9 cellular contexts compared by ENCODE assay signal in genomic region chr10:103890194-103890658, GRCh38. TPM values are rescaled to one million over a fixed set of nuclear protein-coding genes. Genes with fewer than 3 reads are reported as not detected.
A peak's percentile ranks its signal among the peaks of the same experiment; 100 is the strongest.
DNase-seq lines count a peak whose midpoint lies in the region; ATAC-seq and TF ChIP-seq lines count a peak whose summit lies in the region.
"Had no signal": no experiment of that assay in that cellular context is flagged by ENCODE, and none has a peak within 500 bp of the region (broad histone marks: within the 10 kb centered on the region; RNA-seq: fewer than 3 reads in every experiment).

No MANE protein-coding gene starts in this region.

- H3K36me3 ChIP-seq in Caco-2 (ENCODE audit: control insufficient read depth, insufficient read depth, low read length) (peaks cover 3% of the 10 kb centered on the region; the same call in 1 of the 2 replicates), mammary epithelial cell (ENCODE audit: insufficient read depth, low read length) (peaks cover 5% of the 10 kb centered on the region), GM23338 (ENCODE audit: insufficient read depth) (peaks cover 6% of the 10 kb centered on the region; the same call in 1 of the 2 replicates)
- H3K36me3 ChIP-seq in naive thymus-derived CD4-positive, alpha-beta T cell (ENCODE audit: control insufficient read depth in 2 of 3, insufficient read depth in 3 of 3, low read length in 3 of 3): peaks cover 7 to 78% (median 19%) of the 10 kb centered on the region in 3 experiments

- in situ Hi-C loops in mammary epithelial cell (cut with MboI; ENCODE audit: low sequenced_read_pairs in 2 of 2): loop anchor here (5.0 to 25.0 kb wide), 2 partner anchors 77 to 322 kb away; partner anchors contain the start of gene SLK (in 2 of the 2)

- no peaks in the 10 kb centered on the region for H3K27me3 Mint-ChIP-seq in Caco-2 (ENCODE audit: insufficient read depth, unreplicated experiment)
- no peaks in the 10 kb centered on the region for H3K27me3 Mint-ChIP-seq in naive thymus-derived CD4-positive, alpha-beta T cell
- no peaks in the 10 kb centered on the region for H3K27me3 Mint-ChIP-seq in osteocyte (ENCODE audit: unreplicated experiment)
- H3K27me3 Mint-ChIP-seq in GM23338 (ENCODE audit: insufficient read depth, low read depth, poor library complexity): peaks cover 5% of the 10 kb centered on the region

- H3K36me3 Mint-ChIP-seq in Caco-2 (ENCODE audit: insufficient read depth, unreplicated experiment) (peaks cover 12% of the 10 kb centered on the region), osteocyte (ENCODE audit: unreplicated experiment) (peaks cover 14% of the 10 kb centered on the region), GM23338 (ENCODE audit: low read depth) (no peaks in the 10 kb centered on the region)
- H3K36me3 Mint-ChIP-seq in naive thymus-derived CD4-positive, alpha-beta T cell: peaks cover 4 to 48% (median 13%) of the 10 kb centered on the region in 5 donors

- H3K9me3 Mint-ChIP-seq in Caco-2 (ENCODE audit: unreplicated experiment): no peaks in the 10 kb centered on the region
- no peaks in the 10 kb centered on the region for H3K9me3 Mint-ChIP-seq in naive thymus-derived CD4-positive, alpha-beta T cell
- no peaks in the 10 kb centered on the region for H3K9me3 Mint-ChIP-seq in osteocyte (ENCODE audit: unreplicated experiment)
- no peaks in the 10 kb centered on the region for H3K9me3 Mint-ChIP-seq in GM23338

- TF ChIP-seq CTCF in Caco-2 (IDR thresholded peaks at IDR 0.05; ENCODE audit: insufficient read depth in 1 of 2, low read depth in 1 of 2, low read length in 1 of 2, severe bottlenecking in 1 of 2, unreplicated experiment in 1 of 2): no peak
- no peak for TF ChIP-seq CTCF in mammary epithelial cell (conservative IDR thresholded peaks at IDR 0.05 in 1 of 2, IDR thresholded peaks at IDR 0.05 in 1 of 2; ENCODE audit: extremely low read depth in 1 of 2, insufficient read depth in 1 of 2, low read depth in 1 of 2, low read length in 2 of 2)
- TF ChIP-seq CTCF in osteocyte (IDR thresholded peaks at IDR 0.05): no peak
- TF ChIP-seq CTCF in foreskin fibroblast (IDR thresholded peaks at IDR 0.05; ENCODE audit: low read depth, low read length): no peak
- TF ChIP-seq CTCF in GM23338 (conservative IDR thresholded peaks at IDR 0.05; ENCODE audit: low read depth in 2 of 2): no peak

- H3K27ac Mint-ChIP-seq in Caco-2 (ENCODE audit: unreplicated experiment) (peak overlapping the region; percentile 60), osteocyte (ENCODE audit: unreplicated experiment) (no peak overlapping the region), GM23338 (no peak overlapping the region)
- peak overlapping the region in 7 of 9 donors; percentile 19 to 86 (median 78) for H3K27ac Mint-ChIP-seq in naive thymus-derived CD4-positive, alpha-beta T cell

- H3K9ac ChIP-seq in mammary epithelial cell (ENCODE audit: insufficient read depth, low read length): peak overlapping the region; percentile 23

- H4K20me1 ChIP-seq in mammary epithelial cell (ENCODE audit: insufficient read depth, low read length) (no peaks in the 10 kb centered on the region), GM23338 (replicated peaks; ENCODE audit: insufficient read depth) (no peaks in the 10 kb centered on the region)

- POLR2A ChIA-PET in Caco-2 (lab: Charles Lee): interaction anchor here (0.5 to 1.1 kb wide), 3 partner anchors 10 to 230 kb away, joined by 3 to 4 read pairs (median 3); partner anchors contain the start of gene STN1
- POLR2A ChIA-PET in naive thymus-derived CD4-positive, alpha-beta T cell (lab: Charles Lee): interaction anchor here (1.0 to 3.5 kb wide), 3 partner anchors 23 to 231 kb away, joined by 3 to 10 read pairs (median 5); partner anchors contain the start of gene SFR1

- H3K9me3 ChIP-seq in Caco-2: no peaks in the 10 kb centered on the region
- no peaks in the 10 kb centered on the region for H3K9me3 ChIP-seq in mammary epithelial cell (replicated peaks; ENCODE audit: insufficient read depth, low read length)
- no peaks in the 10 kb centered on the region for H3K9me3 ChIP-seq in naive thymus-derived CD4-positive, alpha-beta T cell (ENCODE audit: control insufficient read depth in 2 of 3, low read length in 3 of 3)

- no peak overlapping the region for H2AFZ ChIP-seq in mammary epithelial cell (ENCODE audit: low read depth, low read length)
- no peak overlapping the region for H2AFZ ChIP-seq in GM23338

- no peaks in the 10 kb centered on the region for H3F3A ChIP-seq in GM23338 (replicated peaks; ENCODE audit: low read depth)

- H3K4me2 ChIP-seq in mammary epithelial cell (ENCODE audit: insufficient read depth, low read depth, low read length) (no peak overlapping the region), GM23338 (no peak overlapping the region)

- no peaks in the 10 kb centered on the region for H3K9me2 ChIP-seq in GM23338 (ENCODE audit: insufficient read depth)

- peaks cover 30% of the 10 kb centered on the region for H3K4me1 ChIP-seq in Caco-2
- H3K4me1 ChIP-seq in mammary epithelial cell (ENCODE audit: insufficient read depth, low read length): peaks cover 64% of the 10 kb centered on the region
- peaks cover 5 to 16% of the 10 kb centered on the region in 2 donors for H3K4me1 ChIP-seq in naive thymus-derived CD4-positive, alpha-beta T cell (ENCODE audit: control insufficient read depth in 2 of 2, insufficient read depth in 2 of 2, low read length in 2 of 2)
- no peaks in the 10 kb centered on the region for H3K4me1 ChIP-seq in GM23338 (ENCODE audit: insufficient read depth)

- H3K27ac ChIP-seq in mammary epithelial cell (ENCODE audit: insufficient read depth, low read depth, low read length): peak overlapping the region; percentile 68
- peak overlapping the region; percentile 17 for H3K27ac ChIP-seq in naive thymus-derived CD4-positive, alpha-beta T cell (ENCODE audit: low read depth, low read length)
- no peak overlapping the region for H3K27ac ChIP-seq in GM23338 (ENCODE audit: low read depth)

- ATAC-seq in naive thymus-derived CD4-positive, alpha-beta T cell: peak; percentile 57
- no peak for ATAC-seq in GM23338

- H3K27me3 ChIP-seq in Caco-2 (replicated peaks; ENCODE audit: control insufficient read depth, insufficient read depth, low read length) (no peaks in the 10 kb centered on the region), mammary epithelial cell (ENCODE audit: insufficient read depth, low read length) (no peaks in the 10 kb centered on the region), GM23338 (ENCODE audit: insufficient read depth) (no peaks in the 10 kb centered on the region)
- H3K27me3 ChIP-seq in naive thymus-derived CD4-positive, alpha-beta T cell (ENCODE audit: control insufficient read depth in 2 of 2, insufficient read depth in 2 of 2, low read length in 2 of 2): no peaks in the 10 kb centered on the region

- dilution Hi-C loops in mammary epithelial cell (cut with HindIII; ENCODE audit: low sequenced_read_pairs): loop anchor here (5.0 kb wide), 1 partner anchor 97 kb away; no protein-coding TSS in a partner anchor

- CTCF ChIA-PET in Caco-2 (lab: Charles Lee): interaction anchor here (0.9 to 1.9 kb wide), 8 partner anchors 9 to 316 kb away, joined by 3 to 11 read pairs (median 4); partner anchors contain the start of gene SFR1
- CTCF ChIA-PET in mammary epithelial cell (lab: Charles Lee; ENCODE audit: low non-redundant PET): no interaction called here
- CTCF ChIA-PET in naive thymus-derived CD4-positive, alpha-beta T cell (lab: Charles Lee): interaction anchor here (0.6 to 3.2 kb wide), 9 partner anchors 11 to 1174 kb away, joined by 3 to 19 read pairs (median 4); partner anchors contain the start of gene SFR1

- no TSS peak for BruUV-seq in Caco-2 (replicated peaks; lab: Mats Ljungman, UMichigan)
- no TSS peak for BruUV-seq in mammary epithelial cell (replicated peaks; lab: Mats Ljungman, UMichigan)

- H3K4me3 Mint-ChIP-seq in Caco-2 (ENCODE audit: unreplicated experiment): no peak overlapping the region
- H3K4me3 Mint-ChIP-seq in naive thymus-derived CD4-positive, alpha-beta T cell: peak overlapping the region in 1 of 10 donors; percentile 63
- H3K4me3 Mint-ChIP-seq in osteocyte (ENCODE audit: unreplicated experiment): no peak overlapping the region
- no peak overlapping the region for H3K4me3 Mint-ChIP-seq in GM23338

- H3K79me2 ChIP-seq in mammary epithelial cell (ENCODE audit: insufficient read depth, low read length) (peaks cover under 1% of the 10 kb centered on the region), GM23338 (replicated peaks; ENCODE audit: insufficient read depth) (no peaks in the 10 kb centered on the region)

- DNase-seq in Caco-2 (peak; percentile 75 to 82), M059J (ENCODE audit: low read depth) (peak; percentile 32), mammary epithelial cell (peak; percentile 82), osteocyte (ENCODE audit: extremely low spot score, unreplicated experiment) (no peak), foreskin fibroblast (no peak), GM23338 (ENCODE audit: low spot score) (no peak)
- DNase-seq in naive thymus-derived CD4-positive, alpha-beta T cell: no peak
- no peak for DNase-seq in stimulated activated CD4-positive, alpha-beta T cell treated with anti-CD3 and anti-CD28 coated beads, Interleukin-4, amount 100 ng/mL, for 1 hour
- DNase-seq: NCI-H2171 treated with DMSO at 0.1 percent for 48 hours had no signal

- H3K4me1 Mint-ChIP-seq in Caco-2 (ENCODE audit: low read depth, unreplicated experiment) (peaks cover 20% of the 10 kb centered on the region), osteocyte (ENCODE audit: unreplicated experiment) (peaks cover 45% of the 10 kb centered on the region), GM23338 (peaks cover 10% of the 10 kb centered on the region)
- H3K4me1 Mint-ChIP-seq in naive thymus-derived CD4-positive, alpha-beta T cell: peaks cover 17 to 47% (median 35%) of the 10 kb centered on the region in 7 donors

- WGBS in mammary epithelial cell (ENCODE audit: low coverage, missing lambda C conversion rate): 65% methylated on average over 4 of the region's 4 CpGs

- intact Hi-C loops in Caco-2 (cut with micrococcal nuclease; ENCODE audit: unreplicated experiment) (loop anchor here (1.0 kb wide), 2 partner anchors 28 to 96 kb away; partner anchors contain the start of gene STN1), mammary epithelial cell (cut with micrococcal nuclease) (no loop called here)
- intact Hi-C loops in naive thymus-derived CD4-positive, alpha-beta T cell (cut with micrococcal nuclease): no loop called here

- H3K4me3 ChIP-seq in Caco-2 (ENCODE audit: low read depth, low read length): no peak overlapping the region
- no peak overlapping the region for H3K4me3 ChIP-seq in mammary epithelial cell (replicated peaks in 1 of 3; ENCODE audit: insufficient read depth in 1 of 3, low read depth in 2 of 3, low read length in 3 of 3)
- H3K4me3 ChIP-seq in naive thymus-derived CD4-positive, alpha-beta T cell (ENCODE audit: low read length): no peak overlapping the region
- no peak overlapping the region for H3K4me3 ChIP-seq in foreskin fibroblast (ENCODE audit: low read depth in 1 of 2, low read length in 2 of 2)
- H3K4me3 ChIP-seq in GM23338: no peak overlapping the region

RNA-seq across cellular contexts. Expression of gene STN1, which starts 27.8 kb away (rescaled TPM):
- total RNA-seq in Caco-2 (2022) (15.9 and 16.1 TPM in 2 replicates), mammary epithelial cell (10 to 100 TPM; 42.6 to 65.0 TPM), osteocyte (21.5 and 21.8 TPM in 2 replicates)
- 17.3 and 21.9 TPM in 2 replicates for total RNA-seq in M059J (2014; rRNA removed; shearing (Covaris generic))
- polyA plus RNA-seq in mammary epithelial cell (50.1 TPM), GM23338 (2016; fragmentation: Nextera tagmentation; extraction: Ambion mirVana) (6.7 and 7.2 TPM in 2 replicates)
- polyA minus RNA-seq in mammary epithelial cell: 25.7 TPM
- 10 to 100 TPM; 28.8 to 42.6 (median 34.8) TPM for total RNA-seq in naive thymus-derived CD4-positive, alpha-beta T cell
- 10 to 100 TPM; 71.5 to 83.7 TPM for polyA plus RNA-seq in naive thymus-derived CD4-positive, alpha-beta T cell
- 11.3 and 13.9 TPM in 2 replicates for total RNA-seq in GM23338 (2014; rRNA removed; shearing (Covaris generic))

RNA-seq across cellular contexts. Expression of gene SH3PXD2A, which starts 34.9 kb away (rescaled TPM):
- total RNA-seq in Caco-2 (2022): 6.3 and 7.5 TPM in 2 replicates
- total RNA-seq in M059J (2014; rRNA removed; shearing (Covaris generic)): 1.7 and 5.0 TPM in 2 replicates
- 100 to 1,000 TPM in 1 of 2 donors, 10 to 100 TPM in 1; 72.2 to 116 TPM for total RNA-seq in mammary epithelial cell
- 35.3 TPM for polyA plus RNA-seq in mammary epithelial cell
- 112 TPM for polyA minus RNA-seq in mammary epithelial cell
- 10 to 100 TPM in 3 of 5 experiments, 1 to 10 TPM in 2; 7.1 to 20.5 (median 15.7) TPM for total RNA-seq in naive thymus-derived CD4-positive, alpha-beta T cell
- polyA plus RNA-seq in naive thymus-derived CD4-positive, alpha-beta T cell: 1 to 10 TPM in 1 of 2 donors, under 1 TPM in 1; 0.54 to 1.0 TPM
- total RNA-seq in osteocyte: 43.0 and 46.6 TPM in 2 replicates
- 4.6 and 5.0 TPM in 2 replicates for total RNA-seq in GM23338 (2014; rRNA removed; shearing (Covaris generic))
- polyA plus RNA-seq in GM23338 (2016; fragmentation: Nextera tagmentation; extraction: Ambion mirVana): 1.8 and 1.9 TPM in 2 replicates

Comparison
In these comparisons a context has a peak if more than half of its experiments do, and no peak if none do; other contexts are left out.
1. DNase-seq: peak in Caco-2 (2 of 2), M059J (single experiment) and mammary epithelial cell (single experiment); none in naive thymus-derived CD4-positive, alpha-beta T cell (0 of 9), osteocyte (single experiment), foreskin fibroblast (0 of 2), stimulated activated CD4-positive, alpha-beta T cell treated with anti-CD3 and anti-CD28 coated beads, Interleukin-4, amount 100 ng/mL, for 1 hour (single experiment) and GM23338 (single experiment).
2. H3K27ac Mint-ChIP-seq: peak in Caco-2 (single experiment) and naive thymus-derived CD4-positive, alpha-beta T cell (7 of 9); none in osteocyte (single experiment) and GM23338 (single experiment).